In the genomic region with DNA sequence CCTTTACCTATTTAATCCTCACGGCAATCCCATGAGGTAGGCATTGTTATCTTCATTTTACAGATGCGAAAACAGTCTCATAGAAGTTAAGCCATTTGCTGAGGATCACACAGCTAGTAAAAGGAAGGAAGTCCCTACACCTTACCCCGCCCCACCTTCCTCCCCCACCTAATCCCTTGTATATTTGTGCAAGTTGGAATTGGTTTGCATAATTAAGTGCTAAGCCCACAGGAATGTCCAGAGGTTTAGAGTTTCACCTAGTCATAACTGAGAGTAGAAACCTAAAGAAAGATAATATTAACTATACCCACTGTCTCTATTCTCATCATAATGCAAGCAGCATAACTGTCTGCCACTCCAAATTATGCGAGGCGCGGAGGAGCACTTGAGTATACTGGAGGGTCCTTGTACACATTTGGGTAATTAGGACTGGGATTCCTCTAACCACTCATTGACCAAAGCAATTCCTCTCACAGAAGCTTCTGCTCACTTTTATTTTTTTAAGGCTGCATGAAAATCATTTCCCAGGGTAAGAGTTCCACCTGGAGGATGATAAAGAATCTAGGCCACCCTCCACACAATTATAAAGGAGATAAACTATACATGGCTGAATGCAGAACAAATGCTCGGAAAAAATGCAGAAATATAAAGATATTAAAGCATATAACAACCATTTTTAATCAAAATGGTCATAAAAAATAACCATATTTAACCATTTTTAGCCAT, we compare ENCODE assay signal across 1 cellular context.
TF ChIP-seq lines count a peak whose summit lies in the region.

No MANE protein-coding gene starts in this region.

TF ChIP-seq in H1, 55 proteins besides CTCF, POLR2A, EP300 and RAD21 (continued from another document):
- TF ChIP-seq CBX8 (IDR thresholded peaks at IDR 0.05; ENCODE audit: borderline replicate concordance, low read depth, low read length) (no peak), TAF1 (IDR thresholded peaks at IDR 0.05; ENCODE audit: low read depth, low read length) (no peak), KDM1A (IDR thresholded peaks at IDR 0.05; ENCODE audit: borderline replicate concordance, low read length) (no peak), KDM4A (IDR thresholded peaks at IDR 0.05; ENCODE audit: low read depth, low read length, severe bottlenecking) (no peak), CHD1 (IDR thresholded peaks at IDR 0.05; ENCODE audit: low read depth, low read length) (no peak), JUN (IDR thresholded peaks at IDR 0.05; ENCODE audit: low read depth, low read length) (no peak), SP2 (IDR thresholded peaks at IDR 0.05; ENCODE audit: low read length) (no peak), TAF7 (optimal IDR thresholded peaks at IDR 0.05; ENCODE audit: borderline replicate concordance, low read depth, low read length) (no peak)
- TF ChIP-seq, protein P1, sequence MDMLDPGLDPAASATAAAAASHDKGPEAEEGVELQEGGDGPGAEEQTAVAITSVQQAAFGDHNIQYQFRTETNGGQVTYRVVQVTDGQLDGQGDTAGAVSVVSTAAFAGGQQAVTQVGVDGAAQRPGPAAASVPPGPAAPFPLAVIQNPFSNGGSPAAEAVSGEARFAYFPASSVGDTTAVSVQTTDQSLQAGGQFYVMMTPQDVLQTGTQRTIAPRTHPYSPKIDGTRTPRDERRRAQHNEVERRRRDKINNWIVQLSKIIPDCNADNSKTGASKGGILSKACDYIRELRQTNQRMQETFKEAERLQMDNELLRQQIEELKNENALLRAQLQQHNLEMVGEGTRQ (IDR thresholded peaks at IDR 0.05; ENCODE audit: low read length): no peak
